In genomic region chr20:44627364-44628010, GRCh38 we compare ENCODE assay signal across 1 cellular context.
A peak's percentile ranks its signal among the peaks of the same experiment; 100 is the strongest.
TF ChIP-seq lines count a peak whose summit lies in the region.

No MANE protein-coding gene starts in this region.

TF ChIP-seq in K562, 482 proteins besides CTCF, POLR2A, EP300 and RAD21:
- TF ChIP-seq FOSL1 (tag; conservative IDR thresholded peaks at IDR 0.05), result peak; percentile 80
- peak; percentile 28; the same call in 1 of the 2 replicates for TF ChIP-seq NFIC (IDR thresholded peaks at IDR 0.05)
- no peak for TF ChIP-seq GTF2E2 (tag; IDR thresholded peaks at IDR 0.05)
- peak; percentile 62 for TF ChIP-seq TAL1 (IDR thresholded peaks at IDR 0.05)
- no peak for TF ChIP-seq E4F1 (CRISPR knock-in tag; IDR thresholded peaks at IDR 0.05; ENCODE audit: borderline replicate concordance)
- no peak for TF ChIP-seq NR4A1 (CRISPR knock-in tag; IDR thresholded peaks at IDR 0.05)
- no peak for TF ChIP-seq NR4A1 (tag; IDR thresholded peaks at IDR 0.05)
- TF ChIP-seq ARID1B (IDR thresholded peaks at IDR 0.05), result peak; percentile 81
- TF ChIP-seq RBM14 (IDR thresholded peaks at IDR 0.05; ENCODE audit: borderline replicate concordance, insufficient read depth, low read depth, low read length), result no peak
- peak; percentile 81 for TF ChIP-seq CBFA2T3 (IDR thresholded peaks at IDR 0.05)
- peak; percentile 17; the same call in 1 of the 2 replicates for TF ChIP-seq JUND (IDR thresholded peaks at IDR 0.05; ENCODE audit: borderline replicate concordance, low read depth, low read length)
- no peak; the same call in 2 of the 3 replicates for TF ChIP-seq JUND (tag; IDR thresholded peaks at IDR 0.05; ENCODE audit: borderline replicate concordance, low read depth, low read length)
- peak; percentile 28; the same call in 1 of the 2 replicates for TF ChIP-seq NCOR1 (IDR thresholded peaks at IDR 0.05)
- TF ChIP-seq CBFA2T2 (conservative IDR thresholded peaks at IDR 0.05), result peak; percentile 67
- peak; percentile 71 for TF ChIP-seq SOX6 (IDR thresholded peaks at IDR 0.05)
- TF ChIP-seq ZNF644 (tag; IDR thresholded peaks at IDR 0.05; ENCODE audit: low read depth), result 0 out of 2 replicates have a peak, but pooled peaks have one; percentile 38
- TF ChIP-seq ZKSCAN1 (IDR thresholded peaks at IDR 0.05; ENCODE audit: low read depth, low read length), result no peak
- peak; percentile 84 for TF ChIP-seq ADNP (tag; IDR thresholded peaks at IDR 0.05)
- peak in 1 of 2 experiments; percentile 41; a peak in 1 of 4 replicates for TF ChIP-seq TRIM24 (IDR thresholded peaks at IDR 0.05)
- peak; percentile 77; the same call in 1 of the 2 replicates for TF ChIP-seq ZEB2 (IDR thresholded peaks at IDR 0.05)
- peak; percentile 62; the same call in 1 of the 2 replicates for TF ChIP-seq DPF2 (IDR thresholded peaks at IDR 0.05)
- no peak for TF ChIP-seq ATF1 (CRISPR knock-in tag; IDR thresholded peaks at IDR 0.05)
- 0 out of 2 replicates have a peak, but pooled peaks have one; percentile 18 for TF ChIP-seq ATF1 (tag; IDR thresholded peaks at IDR 0.05)
- TF ChIP-seq EGR1 (conservative IDR thresholded peaks at IDR 0.05), result peak; percentile 34; the same call in 1 of the 2 replicates
- peak; percentile 70 for TF ChIP-seq TCF3 (CRISPR knock-in tag; IDR thresholded peaks at IDR 0.05)
- TF ChIP-seq SP1 (CRISPR knock-in tag; IDR thresholded peaks at IDR 0.05), result no peak
- no peak for TF ChIP-seq KDM1A (IDR thresholded peaks at IDR 0.05)
- TF ChIP-seq CTBP1 (IDR thresholded peaks at IDR 0.05; ENCODE audit: borderline replicate concordance), result peak; percentile 66
- 0 out of 2 replicates have a peak, but pooled peaks have one; percentile 22 for TF ChIP-seq ESRRA (IDR thresholded peaks at IDR 0.05; ENCODE audit: borderline replicate concordance, low read depth)
- peak; percentile 65; the same call in 1 of the 2 replicates for TF ChIP-seq SMARCA4 (IDR thresholded peaks at IDR 0.05)
- 0 out of 4 replicates have a peak, but pooled peaks of 1 of the 2 experiments have one; percentile 6 for TF ChIP-seq RCOR1 (IDR thresholded peaks at IDR 0.05; ENCODE audit: borderline replicate concordance in 1 of 2, low read depth in 2 of 2, low read length in 2 of 2)
TF ChIP-seq in K562: peak in this region for 21.
